In genomic region chr7:107075863-107076574, GRCh38 we compare ENCODE assay signal across 25 cellular contexts. TPM values are rescaled to one million over a fixed set of nuclear protein-coding genes. Genes with fewer than 3 reads are reported as not detected.
A peak's percentile ranks its signal among the peaks of the same experiment; 100 is the strongest.
DNase-seq lines count a peak whose midpoint lies in the region; ATAC-seq, FAIRE-seq and TF ChIP-seq lines count a peak whose summit lies in the region.
"Had no signal": no experiment of that assay in that cellular context is flagged by ENCODE, and none has a peak within 500 bp of the region (broad histone marks: within the 10 kb centered on the region; RNA-seq: fewer than 3 reads in every experiment).

No MANE protein-coding gene starts in this region.

- H3K36me3 Mint-ChIP-seq in T-helper 17 cell (ENCODE audit: low read depth) (peaks cover 3% of the 10 kb centered on the region), endothelial cell (ENCODE audit: low read depth, unreplicated experiment) (peaks cover 7% of the 10 kb centered on the region)
- H3K36me3 Mint-ChIP-seq: CD4-positive, CD25-positive, alpha-beta regulatory T cell had no signal

- no peak overlapping the region for H3K4me3 Mint-ChIP-seq in T-helper 17 cell
- H3K4me3 Mint-ChIP-seq in endothelial cell (ENCODE audit: unreplicated experiment) = no peak overlapping the region
- H3K4me3 Mint-ChIP-seq: B cell; CD4-positive, CD25-positive, alpha-beta regulatory T cell had no signal

- ATAC-seq in T-helper 17 cell = no peak
- ATAC-seq in HG03108 (IDR thresholded peaks at IDR 0.05; ENCODE audit: unreplicated experiment) = no peak
- ATAC-seq: GM12878, HepG2 had no signal

- no peaks in the 10 kb centered on the region for H3K9me3 Mint-ChIP-seq in endothelial cell (ENCODE audit: unreplicated experiment)

- H3K9me3 ChIP-seq in T-helper 17 cell (ENCODE audit: control insufficient read depth, low read length, poor library complexity, severe bottlenecking) = no peaks in the 10 kb centered on the region
- H3K9me3 ChIP-seq: HAP-1, SK-N-SH had no signal

- peak in 2 of 3 experiments; percentile 23 to 80 for DNase-seq in NCI-H1417 (lab: John Stamatoyannopoulos, UW)
- no peak for DNase-seq in NCI-H1417 treated with DMSO at 0.1 percent for 48 hours (lab: John Stamatoyannopoulos, UW)
- no peak for DNase-seq in T-helper 17 cell
- no peak for DNase-seq in endothelial cell (ENCODE audit: low spot score)
- no peak for DNase-seq in urothelium cell line (ENCODE audit: low spot score)
- DNase-seq in HTR-8/SVneo (ENCODE audit: insufficient read length, low spot score) = no peak
- DNase-seq in NCI-H226 = no peak
- DNase-seq: 8988T; CD4-positive, CD25-positive, alpha-beta regulatory T cell; COR-L47; DMS153; GF-D8; GM23248; KG1; NCI-H1436; NCI-H2029 treated with DMSO at 0.1 percent for 48 hours; NCI-H774; SHP77 treated with DMSO at 0.1 percent for 48 hours; SK-N-SH had no signal

- H3K27ac Mint-ChIP-seq in T-helper 17 cell (peak overlapping the region; percentile 11), endothelial cell (ENCODE audit: unreplicated experiment) (peak overlapping the region; percentile 90)
- H3K27ac Mint-ChIP-seq: B cell; CD4-positive, CD25-positive, alpha-beta regulatory T cell had no signal

- H3K4me1 Mint-ChIP-seq in T-helper 17 cell = peaks cover 3% of the 10 kb centered on the region
- peaks cover 42% of the 10 kb centered on the region for H3K4me1 Mint-ChIP-seq in endothelial cell (ENCODE audit: unreplicated experiment)
- H3K4me1 Mint-ChIP-seq: B cell; CD4-positive, CD25-positive, alpha-beta regulatory T cell had no signal

- H3K27me3 Mint-ChIP-seq in T-helper 17 cell = peaks cover 14% of the 10 kb centered on the region
- no peaks in the 10 kb centered on the region for H3K27me3 Mint-ChIP-seq in endothelial cell (ENCODE audit: unreplicated experiment)
- H3K27me3 Mint-ChIP-seq: B cell had no signal

- no peak for TF ChIP-seq CTCF in endothelial cell (IDR thresholded peaks at IDR 0.05; ENCODE audit: unreplicated experiment)

- FAIRE-seq in urothelium cell line (lab: Jason Lieb, UNC) (peak; percentile 20), HTR-8/SVneo (lab: Jason Lieb, UNC) (no peak)
- FAIRE-seq: GM12878, GM19239, HepG2 had no signal

RNA-seq across cellular contexts. Expression of gene PRKAR2B, which starts 31.5 kb away (rescaled TPM):
- 10 to 100 TPM in 1 of 2 donors, 1 to 10 TPM in 1; 3.5 to 81.0 TPM for total RNA-seq in T-helper 17 cell
- total RNA-seq in endothelial cell (ENCODE audit: unreplicated experiment) = 28.4 TPM
- total RNA-seq: HepG2 had no signal

Comparison
In these comparisons a context has a peak if more than half of its experiments do, and no peak if none do; other contexts are left out.
1. DNase-seq: peak in NCI-H1417 (2 of 3); none in NCI-H1417 treated with DMSO at 0.1 percent for 48 hours (single experiment), T-helper 17 cell (0 of 3), endothelial cell (single experiment), urothelium cell line (single experiment), HTR-8/SVneo (single experiment) and NCI-H226 (single experiment).